Comparison of ENCODE assay signal across 16 cellular contexts in genomic region chr4:85039526-85039925, GRCh38.
DNase-seq lines count a peak whose midpoint lies in the region; ATAC-seq, FAIRE-seq and TF ChIP-seq lines count a peak whose summit lies in the region.
"Had no signal": no experiment of that assay in that cellular context is flagged by ENCODE, and none has a peak within 500 bp of the region (broad histone marks: within the 10 kb centered on the region; RNA-seq: fewer than 3 reads in every experiment).

No MANE protein-coding gene starts in this region.

- no peak for TF ChIP-seq RAD21 in A549 (conservative IDR thresholded peaks at IDR 0.05 in 1 of 2, IDR thresholded peaks at IDR 0.05 in 1 of 2)
- TF ChIP-seq RAD21 in HCT116 (IDR thresholded peaks at IDR 0.05; ENCODE audit: low read depth) = no peak

- H3K9me3 ChIP-seq in A549 = peaks cover 3% of the 10 kb centered on the region; the same call in 1 of the 3 replicates
- no peaks in the 10 kb centered on the region for H3K9me3 ChIP-seq in HCT116 (ENCODE audit: control insufficient read depth in 1 of 2, insufficient read depth in 1 of 2, low read depth in 1 of 2, low read length in 2 of 2)
- no peaks in the 10 kb centered on the region for H3K9me3 ChIP-seq in CD4-positive, alpha-beta memory T cell (ENCODE audit: control insufficient read depth in 1 of 2, low read length in 2 of 2)
- H3K9me3 ChIP-seq: colonic mucosa had no signal

- ATAC-seq in A549 (peak; percentile 39 to 74; a peak in 5 of 6 replicates), HCT116 (no peak)
- ATAC-seq: activated naive CD4-positive, alpha-beta T cell treated with anti-CD3 and anti-CD28 coated beads, Interleukin-2, amount 50 U/mL, for 72 hours; WTC11 had no signal

- H3K27me3 ChIP-seq in HCT116 (ENCODE audit: insufficient read depth, low read length) = no peaks in the 10 kb centered on the region
- no peaks in the 10 kb centered on the region for H3K27me3 ChIP-seq in CD4-positive, alpha-beta memory T cell (ENCODE audit: insufficient read depth, low read length)
- H3K27me3 ChIP-seq: colonic mucosa, esophagus squamous epithelium had no signal

- H3K36me3 Mint-ChIP-seq in glutamatergic neuron (ENCODE audit: unreplicated experiment) = no peaks in the 10 kb centered on the region
- H3K36me3 Mint-ChIP-seq in CD4-positive, alpha-beta memory T cell = no peaks in the 10 kb centered on the region
- H3K36me3 Mint-ChIP-seq: activated naive CD4-positive, alpha-beta T cell treated with anti-CD3 and anti-CD28 coated beads, Interleukin-2, amount 50 U/mL, for 72 hours had no signal

- H3K4me3 ChIP-seq in A549 (no peak overlapping the region), HCT116 (replicated peaks in 1 of 2; ENCODE audit: low read depth in 1 of 2, low read length in 2 of 2) (no peak overlapping the region)
- H3K4me3 ChIP-seq in CD4-positive, alpha-beta memory T cell (ENCODE audit: low read length in 2 of 2) = no peak overlapping the region
- H3K4me3 ChIP-seq: colonic mucosa, esophagus squamous epithelium had no signal

- H3K4me2 ChIP-seq in A549 (peak overlapping the region; percentile 33), HCT116 (ENCODE audit: low read length) (peak overlapping the region; percentile 19; the same call in 1 of the 2 replicates)

- no peaks in the 10 kb centered on the region for H3K9me2 ChIP-seq in HCT116 (ENCODE audit: insufficient read depth)

- H3K27ac Mint-ChIP-seq in glutamatergic neuron (ENCODE audit: unreplicated experiment) = no peak overlapping the region
- H3K27ac Mint-ChIP-seq in CD4-positive, alpha-beta memory T cell = no peak overlapping the region
- H3K27ac Mint-ChIP-seq: activated naive CD4-positive, alpha-beta T cell treated with anti-CD3 and anti-CD28 coated beads, Interleukin-2, amount 50 U/mL, for 72 hours; WTC11 had no signal

- no peaks in the 10 kb centered on the region for H3K79me2 ChIP-seq in HCT116 (ENCODE audit: insufficient read depth, low read length)
- H3K79me2 ChIP-seq: parathyroid adenoma had no signal

- FAIRE-seq in A549 (lab: Jason Lieb, UNC) (no peak), GM19239 (lab: Jason Lieb, UNC) (no peak)
- FAIRE-seq: HTR-8/SVneo had no signal

- H3K27ac ChIP-seq in A549 (peak overlapping the region; percentile 1 to 63; a peak in 4 of 6 replicates), HCT116 (ENCODE audit: low read depth, low read length) (no peak overlapping the region)
- H3K27ac ChIP-seq in CD4-positive, alpha-beta memory T cell (ENCODE audit: low read depth, low read length) = no peak overlapping the region
- H3K27ac ChIP-seq: colonic mucosa, esophagus squamous epithelium, parathyroid adenoma had no signal

- H3K4me1 Mint-ChIP-seq in glutamatergic neuron (ENCODE audit: low read depth, unreplicated experiment) = no peaks in the 10 kb centered on the region
- H3K4me1 Mint-ChIP-seq in CD4-positive, alpha-beta memory T cell = no peaks in the 10 kb centered on the region

- TF ChIP-seq CTCF in A549 (IDR thresholded peaks at IDR 0.05) (no peak), HCT116 (IDR thresholded peaks at IDR 0.05 in 2 of 3, conservative IDR thresholded peaks at IDR 0.05 in 1 of 3; ENCODE audit: borderline replicate concordance in 1 of 3, insufficient read depth in 1 of 3, low read depth in 2 of 3, low read length in 2 of 3) (no peak), glutamatergic neuron (IDR thresholded peaks at IDR 0.05; ENCODE audit: partially characterized antibody, unreplicated experiment) (no peak)

- no peak for TF ChIP-seq EP300 in A549 (IDR thresholded peaks at IDR 0.05)

- CTCF ChIA-PET in A549 (lab: Yijun Ruan, JAX) = no interaction called here
- CTCF ChIA-PET in HCT116 (lab: Charles Lee) = no interaction called here
- CTCF ChIA-PET in CD4-positive, alpha-beta memory T cell (lab: Charles Lee; ENCODE audit: partially characterized antibody) = no interaction called here

- no peak overlapping the region for H3K9ac ChIP-seq in HCT116 (ENCODE audit: low read length)
- H3K9ac ChIP-seq: parathyroid adenoma had no signal

- BruUV-seq in HCT116 (replicated peaks; lab: Mats Ljungman, UMichigan) = no TSS peak

- no peaks in the 10 kb centered on the region for H4K20me1 ChIP-seq in HCT116 (ENCODE audit: insufficient read depth)

- intact Hi-C loops in HCT116 (cut with micrococcal nuclease) = no loop called here
- intact Hi-C loops in CD4-positive, alpha-beta memory T cell (cut with micrococcal nuclease) = no loop called here

- RAD21 ChIA-PET in HCT116 (lab: Charles Lee; ENCODE audit: low non-redundant PET in 1 of 2, low total read pairs in 2 of 2, uncharacterized antibody in 2 of 2, unreplicated experiment in 2 of 2) = no interaction called here

- TF ChIP-seq POLR2A in A549 (IDR thresholded peaks at IDR 0.05; ENCODE audit: low read length) (no peak), HCT116 (IDR thresholded peaks at IDR 0.05; ENCODE audit: borderline replicate concordance, extremely low read depth, insufficient read depth, insufficient read length) (no peak)

- DNase-seq in A549 (ENCODE audit: low read depth in 1 of 2, low spot score in 1 of 2) = peak in 1 of 2 experiments; percentile 54
- DNase-seq in HCT116 (ENCODE audit: low read depth, low spot score) = peak; percentile 22
- DNase-seq in amniotic epithelial cell (ENCODE audit: low read depth) = peak; percentile 50
- peak; percentile 44 for DNase-seq in foreskin melanocyte
- no peak for DNase-seq in NCI-H524 treated with DMSO at 0.1 percent for 48 hours (lab: John Stamatoyannopoulos, UW)
- no peak for DNase-seq in glutamatergic neuron
- no peak for DNase-seq in GM19239 (ENCODE audit: insufficient read length, low spot score)
- DNase-seq in CD4-positive, alpha-beta memory T cell = no peak
- DNase-seq: activated CD8-positive, alpha-beta memory T cell treated with anti-CD3 and anti-CD28 coated beads, Interleukin-2, amount 50 U/mL, for 4 hours; colonic mucosa; esophagus squamous epithelium; NCI-H1092 had no signal

- H3K27me3 Mint-ChIP-seq in glutamatergic neuron (ENCODE audit: unreplicated experiment) = no peaks in the 10 kb centered on the region
- H3K27me3 Mint-ChIP-seq in CD4-positive, alpha-beta memory T cell = no peaks in the 10 kb centered on the region

- peaks cover 22% of the 10 kb centered on the region; the same call in 2 of the 3 replicates for H3K4me1 ChIP-seq in A549
- peaks cover 0 to 6% of the 10 kb centered on the region in 2 experiments; a peak in 1 of 4 replicates for H3K4me1 ChIP-seq in HCT116 (ENCODE audit: control insufficient read depth in 1 of 2, insufficient read depth in 2 of 2, low read length in 2 of 2)
- H3K4me1 ChIP-seq in CD4-positive, alpha-beta memory T cell (ENCODE audit: insufficient read depth, low read length) = no peaks in the 10 kb centered on the region
- H3K4me1 ChIP-seq: colonic mucosa, esophagus squamous epithelium, parathyroid adenoma had no signal

- H2AFZ ChIP-seq in HCT116 (ENCODE audit: low read depth, low read length, poor library complexity, severe bottlenecking) = no peak overlapping the region
- H2AFZ ChIP-seq: parathyroid adenoma had no signal

- POLR2A ChIA-PET in A549 (lab: Yijun Ruan, JAX) = no interaction called here
- POLR2A ChIA-PET in HCT116 (lab: Charles Lee) = interaction anchor here (0.8 kb wide), 1 partner anchor 8 kb away, joined by 3 read pairs; no protein-coding TSS in a partner anchor
- POLR2A ChIA-PET in CD4-positive, alpha-beta memory T cell (lab: Charles Lee; ENCODE audit: partially characterized antibody) = no interaction called here

- no peak overlapping the region for H3K4me3 Mint-ChIP-seq in glutamatergic neuron (ENCODE audit: unreplicated experiment)
- no peak overlapping the region for H3K4me3 Mint-ChIP-seq in CD4-positive, alpha-beta memory T cell
- H3K4me3 Mint-ChIP-seq: WTC11 had no signal

- H3K9me3 Mint-ChIP-seq in glutamatergic neuron (ENCODE audit: unreplicated experiment) = no peaks in the 10 kb centered on the region
- H3K9me3 Mint-ChIP-seq in CD4-positive, alpha-beta memory T cell = peaks cover 0 to 10% (median 2%) of the 10 kb centered on the region in 8 donors

- H3K36me3 ChIP-seq in HCT116 (ENCODE audit: control insufficient read depth in 1 of 2, insufficient read depth in 2 of 2, low read length in 2 of 2) = no peaks in the 10 kb centered on the region
- H3K36me3 ChIP-seq in CD4-positive, alpha-beta memory T cell (ENCODE audit: insufficient read depth, low read length) = no peaks in the 10 kb centered on the region
- H3K36me3 ChIP-seq: colonic mucosa, esophagus squamous epithelium had no signal

- WGBS in A549 (ENCODE audit: missing lambda C conversion rate) = 5% methylated on average over 1 of the region's 1 CpG

TF ChIP-seq in A549, 52 proteins besides CTCF, POLR2A, EP300 and RAD21:
- no peak for TF ChIP-seq TP53 (CRISPR knock-in tag; IDR thresholded peaks at IDR 0.05)
- no peak for TF ChIP-seq ZNF302 (CRISPR knock-in tag; IDR thresholded peaks at IDR 0.05)
- TF ChIP-seq ESRRA (IDR thresholded peaks at IDR 0.05; ENCODE audit: borderline replicate concordance, low read length) = no peak
- no peak for TF ChIP-seq RNF2 (IDR thresholded peaks at IDR 0.05; ENCODE audit: borderline replicate concordance, low read depth)
- no peak for TF ChIP-seq HDAC2 (IDR thresholded peaks at IDR 0.05)
- TF ChIP-seq FOSL2 (IDR thresholded peaks at IDR 0.05) = no peak
- peak; percentile 33; the same call in 1 of the 2 replicates for TF ChIP-seq FOSL2 (CRISPR knock-in tag; IDR thresholded peaks at IDR 0.05)
TF ChIP-seq in A549: peak in this region for 1.

TF ChIP-seq in HCT116, 20 proteins besides CTCF, POLR2A, EP300 and RAD21:
- TF ChIP-seq EZH2phosphoT487 (IDR thresholded peaks at IDR 0.05; ENCODE audit: borderline replicate concordance) (no peak), JUND (IDR thresholded peaks at IDR 0.05) (peak; percentile 9; the same call in 1 of the 2 replicates), SRF (IDR thresholded peaks at IDR 0.05; ENCODE audit: low read depth) (no peak), EZH2 (IDR thresholded peaks at IDR 0.05) (no peak), YY1 (IDR thresholded peaks at IDR 0.05; ENCODE audit: extremely low read depth, insufficient replicate concordance, low read depth, low read length) (no peak), ATF3 (IDR thresholded peaks at IDR 0.05) (no peak), FOSL1 (IDR thresholded peaks at IDR 0.05; ENCODE audit: low read depth) (no peak), ZNF274 (IDR thresholded peaks at IDR 0.05; ENCODE audit: low read depth, low read length) (no peak), SP1 (IDR thresholded peaks at IDR 0.05; ENCODE audit: low read depth) (peak; percentile 23), CEBPB (IDR thresholded peaks at IDR 0.05; ENCODE audit: low read depth) (peak; percentile 63), EGR1 (IDR thresholded peaks at IDR 0.05; ENCODE audit: low read depth) (no peak)
TF ChIP-seq in HCT116: peak in this region for 3.

Comparison
In these comparisons a context has a peak if more than half of its experiments do, and no peak if none do; other contexts are left out.
1. DNase-seq: peak in HCT116 (single experiment), amniotic epithelial cell (single experiment) and foreskin melanocyte (single experiment); none in NCI-H524 treated with DMSO at 0.1 percent for 48 hours (single experiment), glutamatergic neuron (single experiment), GM19239 (single experiment) and CD4-positive, alpha-beta memory T cell (0 of 5).
2. H3K27ac ChIP-seq: peak in A549 (2 of 2); none in HCT116 (single experiment) and CD4-positive, alpha-beta memory T cell (single experiment).
3. Of the 6 proteins assayed by ChIP-seq in both A549 and HCT116: peak only in A549: none; only in HCT116: CEBPB; in both: none; in neither: 5.